In the genomic region with DNA sequence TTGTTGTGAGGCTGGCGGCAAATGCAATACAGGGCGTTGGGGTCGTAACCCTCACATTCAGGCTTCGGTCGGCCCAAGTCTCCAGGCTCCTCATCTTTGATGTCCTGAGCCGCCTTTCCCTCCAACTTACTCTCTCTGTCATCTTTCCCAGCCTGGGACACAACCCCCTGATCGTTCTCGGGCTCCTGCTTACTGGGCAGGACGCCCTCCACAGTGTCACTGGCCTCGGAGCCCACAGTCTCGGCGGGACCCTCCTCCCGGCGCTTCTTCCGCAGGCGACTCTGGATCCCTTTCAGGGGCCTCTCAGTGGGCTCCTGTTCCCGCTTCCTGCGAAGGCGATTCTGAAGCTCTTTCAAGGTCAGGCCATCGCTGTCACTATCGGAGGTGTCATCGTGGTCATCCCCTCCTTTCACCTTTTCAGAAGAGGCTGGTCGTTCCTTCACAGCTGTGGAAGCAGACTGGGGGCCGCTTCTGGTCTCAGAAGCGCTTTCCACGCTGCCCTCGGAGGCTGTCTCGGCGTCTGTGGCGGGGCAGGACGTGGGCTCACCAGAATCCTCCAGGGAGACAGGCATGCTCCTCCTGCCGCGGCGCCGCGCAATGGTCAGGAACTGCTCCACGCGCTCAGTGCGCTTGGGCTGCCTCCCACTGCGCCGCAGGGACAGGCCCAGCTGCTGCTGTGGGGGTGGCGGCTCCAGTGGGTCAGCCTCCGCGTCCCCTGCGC, we compare ENCODE assay signal across 20 cellular contexts. TPM values are rescaled to one million over a fixed set of nuclear protein-coding genes. Genes with fewer than 3 reads are reported as not detected.
DNase-seq lines count a peak whose midpoint lies in the region; ATAC-seq, FAIRE-seq and TF ChIP-seq lines count a peak whose summit lies in the region.
"Had no signal": no experiment of that assay in that cellular context is flagged by ENCODE, and none has a peak within 500 bp of the region (broad histone marks: within the 10 kb centered on the region; RNA-seq: fewer than 3 reads in every experiment).

No MANE protein-coding gene starts in this region.

- H3K9ac ChIP-seq in KMS-11 (no peak overlapping the region), H1 (replicated peaks in 1 of 4; ENCODE audit: extremely low read depth in 1 of 4, low read depth in 3 of 4, low read length in 3 of 4) (no peak overlapping the region), neuronal stem cell (ENCODE audit: low read depth, low read length, poor library complexity) (no peak overlapping the region)

- CTCF ChIA-PET in H1 (lab: Charles Lee; ENCODE audit: partially characterized antibody) = interaction anchor here (1.0 to 5.7 kb wide), 9 partner anchors 8 to 54 kb away, joined by 3 to 58 read pairs (median 4); a partner anchor contains a TSS
- CTCF ChIA-PET in A673 (lab: Charles Lee) = no interaction called here

- no peak overlapping the region for H2BK120ac ChIP-seq in H1 (replicated peaks; ENCODE audit: low read depth, low read length)
- no peak overlapping the region for H2BK120ac ChIP-seq in neuronal stem cell (ENCODE audit: low read depth, low read length)

- H3K27ac ChIP-seq in KMS-11 = peak overlapping the region; percentile 41; the same call in 1 of the 2 replicates
- no peak overlapping the region for H3K27ac ChIP-seq in H1 (ENCODE audit: low read depth, low read length)
- H3K27ac ChIP-seq in neuronal stem cell (replicated peaks; ENCODE audit: low read length) = no peak overlapping the region
- no peak overlapping the region for H3K27ac ChIP-seq in A673 (ENCODE audit: low read depth, low read length, poor library complexity, severe bottlenecking)

- H3K79me1 ChIP-seq in H1 (ENCODE audit: low read depth, low read length) (peaks cover 23% of the 10 kb centered on the region), neuronal stem cell (ENCODE audit: low read depth, low read length) (peaks cover 13% of the 10 kb centered on the region)

- H3K4me3 ChIP-seq in KMS-11 (IDR thresholded peaks at IDR 0.05; ENCODE audit: insufficient read depth, low read depth, low read length) = no peak overlapping the region
- H3K4me3 ChIP-seq in H1 (ENCODE audit: extremely low read depth in 1 of 4, insufficient read depth in 2 of 4, low read depth in 3 of 4, low read length in 4 of 4) = no peak overlapping the region
- H3K4me3 ChIP-seq in neuronal stem cell (ENCODE audit: low read length in 2 of 2) = no peak overlapping the region
- H3K4me3 ChIP-seq in A673 (ENCODE audit: low read depth, low read length, poor library complexity, severe bottlenecking) = no peak overlapping the region

- DNase-seq in activated T-cell treated with anti-CD3 and anti-CD28 coated beads, Interleukin-2, amount 50 U/mL, for 24 hours = no peak
- DNase-seq in activated T-cell treated with anti-CD3 and anti-CD28 coated beads for 4 hours (no peak), H1 (ENCODE audit: low read depth in 1 of 2, low spot score in 2 of 2) (no peak), neuronal stem cell (ENCODE audit: low spot score) (no peak), left ventricle myocardium superior (no peak), A673 (ENCODE audit: low spot score) (no peak)
- DNase-seq: 8988T, C1 segment of cervical spinal cord, COR-L47, DMS53, KBM-7, NCI-H1092, NCI-H187 treated with DMSO at 0.1 percent for 48 hours, NCI-H446, NCI-H774, SHP77 had no signal

- peak overlapping the region; percentile 51; the same call in 1 of the 2 replicates for H4K8ac ChIP-seq in H1 (ENCODE audit: extremely low read depth, insufficient read depth, low read length)
- peak overlapping the region; percentile 52 for H4K8ac ChIP-seq in neuronal stem cell (ENCODE audit: low read depth, low read length)

- H3K23me2 ChIP-seq in H1 (ENCODE audit: low read depth, low read length) = no peaks in the 10 kb centered on the region

- intact Hi-C loops in left ventricle myocardium superior (cut with micrococcal nuclease) = no loop called here
- intact Hi-C loops in A673 (cut with micrococcal nuclease; ENCODE audit: unreplicated experiment) = no loop called here

- no peak overlapping the region for H2AK5ac ChIP-seq in H1 (ENCODE audit: low read depth, low read length)
- no peak overlapping the region for H2AK5ac ChIP-seq in neuronal stem cell (ENCODE audit: low read depth, low read length)

- H3K36me3 ChIP-seq in KMS-11 (ENCODE audit: insufficient read depth) (peaks cover 24% of the 10 kb centered on the region; the same call in 1 of the 2 replicates), H1 (ENCODE audit: control insufficient read depth in 2 of 4, insufficient read depth in 4 of 4, low read length in 3 of 4) (peaks cover 33 to 69% (median 60%) of the 10 kb centered on the region in 4 experiments), neuronal stem cell (replicated peaks in 1 of 2; ENCODE audit: control insufficient read depth in 2 of 2, insufficient read depth in 2 of 2, low read length in 2 of 2) (peaks cover 57 to 85% of the 10 kb centered on the region in 2 donors), A673 (ENCODE audit: insufficient read depth, low read length, poor library complexity, severe bottlenecking) (peaks cover 76% of the 10 kb centered on the region)

- H2BK5ac ChIP-seq in H1 (ENCODE audit: low read depth, low read length) (no peak overlapping the region; the same call in 1 of the 2 replicates), neuronal stem cell (ENCODE audit: low read length) (no peak overlapping the region)

- POLR2A ChIA-PET in H1 (lab: Charles Lee; ENCODE audit: partially characterized antibody) = interaction anchor here (1.6 to 20.3 kb wide), 4 partner anchors 10 to 32 kb away, joined by 3 to 363 read pairs (median 104); a partner anchor contains a TSS
- POLR2A ChIA-PET in A673 (lab: Charles Lee; ENCODE audit: low non-redundant PET) = no interaction called here

- peak overlapping the region; percentile 61 for H3K4me2 ChIP-seq in KMS-11
- H3K4me2 ChIP-seq in H1 (ENCODE audit: insufficient read depth in 1 of 2, low read depth in 2 of 2, low read length in 2 of 2) = no peak overlapping the region
- H3K4me2 ChIP-seq in neuronal stem cell (ENCODE audit: insufficient read depth, low read length, poor library complexity, severe bottlenecking) = no peak overlapping the region

- H2BK20ac ChIP-seq in H1 (ENCODE audit: low read length) = no peak overlapping the region

- H3K4me3 Mint-ChIP-seq in activated T-cell treated with anti-CD3 and anti-CD28 coated beads, Interleukin-2, amount 50 U/mL, for 24 hours = no peak overlapping the region

- TF ChIP-seq RAD21 in H1 (IDR thresholded peaks at IDR 0.05 in 1 of 2, conservative IDR thresholded peaks at IDR 0.05 in 1 of 2; ENCODE audit: low read depth in 2 of 2, low read length in 2 of 2) = no peak

- TF ChIP-seq POLR2A in H1 (IDR thresholded peaks at IDR 0.05; ENCODE audit: control extremely low read depth in 1 of 2, low read depth in 2 of 2, low read length in 2 of 2) = no peak

- no peak overlapping the region for H3K23ac ChIP-seq in H1 (ENCODE audit: insufficient read length)
- H3K23ac ChIP-seq in neuronal stem cell (ENCODE audit: low read depth, low read length, poor library complexity) = peak overlapping the region; percentile 77

- peaks cover 69% of the 10 kb centered on the region for H3K79me2 ChIP-seq in KMS-11 (ENCODE audit: insufficient read depth, low read depth)
- peaks cover 23 to 83% of the 10 kb centered on the region in 2 experiments for H3K79me2 ChIP-seq in H1 (ENCODE audit: control insufficient read depth in 1 of 2, insufficient read depth in 2 of 2, low read length in 2 of 2)

- 96% methylated on average over 40 of the region's 45 CpGs; no CpG with 5 or more reads in 1 of the 2 experiments for WGBS in H1 (ENCODE audit: extremely low coverage in 1 of 2, insufficient coverage in 1 of 2, insufficient read length in 1 of 2, insufficient replicate concordance in 2 of 2, low coverage in 1 of 2, low lambda C conversion rate in 2 of 2, missing lambda C conversion rate in 1 of 2), 2 experiments
- WGBS in neuronal stem cell (ENCODE audit: extremely low coverage in 2 of 2, insufficient read length in 2 of 2, insufficient replicate concordance in 1 of 2), 2 donors = no CpG with 5 or more reads among the region's 45 CpGs

- ATAC-seq in left ventricle myocardium superior (no peak), HG02970 (IDR thresholded peaks at IDR 0.05; ENCODE audit: low FRiP score, unreplicated experiment) (no peak)

- H4K5ac ChIP-seq in H1 (ENCODE audit: insufficient read length, low read depth, low read length) = no peak overlapping the region

- TF ChIP-seq EP300 in H1 (IDR thresholded peaks at IDR 0.05; ENCODE audit: borderline replicate concordance in 1 of 2, low read depth in 2 of 2, low read length in 2 of 2) = no peak

- no peak overlapping the region for H3K18ac ChIP-seq in H1 (ENCODE audit: extremely low read depth, low read length)
- H3K18ac ChIP-seq in neuronal stem cell (ENCODE audit: low read length) = no peak overlapping the region

- H3K36me3 Mint-ChIP-seq in activated T-cell treated with anti-CD3 and anti-CD28 coated beads, Interleukin-2, amount 50 U/mL, for 24 hours (ENCODE audit: low read depth) = peaks cover 85% of the 10 kb centered on the region

- peak overlapping the region; percentile 22 for H3K27ac Mint-ChIP-seq in activated T-cell treated with anti-CD3 and anti-CD28 coated beads, Interleukin-2, amount 50 U/mL, for 24 hours

- TF ChIP-seq CTCF in KMS-11 (conservative IDR thresholded peaks at IDR 0.05; ENCODE audit: low read depth, low read length) = no peak
- TF ChIP-seq CTCF in H1 (IDR thresholded peaks at IDR 0.05; ENCODE audit: control extremely low read depth in 1 of 3, insufficient read depth in 1 of 3, low read depth in 1 of 3, low read length in 3 of 3) = no peak
- no peak for TF ChIP-seq CTCF in A673 (conservative IDR thresholded peaks at IDR 0.05; ENCODE audit: low read depth, low read length)

- no peaks in the 10 kb centered on the region for H3K9me3 Mint-ChIP-seq in activated T-cell treated with anti-CD3 and anti-CD28 coated beads, Interleukin-2, amount 50 U/mL, for 24 hours

- no peaks in the 10 kb centered on the region for H3K27me3 ChIP-seq in KMS-11 (ENCODE audit: insufficient read depth, low read depth)
- no peaks in the 10 kb centered on the region for H3K27me3 ChIP-seq in H1 (replicated peaks in 1 of 4; ENCODE audit: control insufficient read depth in 3 of 4, extremely low read depth in 1 of 4, insufficient read depth in 3 of 4, low read length in 3 of 4)
- H3K27me3 ChIP-seq in neuronal stem cell (ENCODE audit: control insufficient read depth in 3 of 3, insufficient read depth in 3 of 3, low read depth in 1 of 3, low read length in 3 of 3) = no peaks in the 10 kb centered on the region
- H3K27me3 ChIP-seq in A673 (replicated peaks; ENCODE audit: insufficient read depth, low read depth, low read length, poor library complexity) = no peaks in the 10 kb centered on the region

- H3K9me3 ChIP-seq in H1 (ENCODE audit: insufficient read depth in 2 of 2, low read depth in 1 of 2, low read length in 1 of 2) = no peaks in the 10 kb centered on the region
- no peaks in the 10 kb centered on the region for H3K9me3 ChIP-seq in neuronal stem cell (replicated peaks in 1 of 2; ENCODE audit: control insufficient read depth in 2 of 2, insufficient read depth in 1 of 2, low read depth in 1 of 2, low read length in 2 of 2)
- no peaks in the 10 kb centered on the region for H3K9me3 ChIP-seq in A673 (ENCODE audit: low read depth, low read length, poor library complexity, severe bottlenecking)

- H3K4me1 ChIP-seq in KMS-11 (ENCODE audit: low read depth, poor library complexity, severe bottlenecking) (peaks cover 87% of the 10 kb centered on the region), H1 (replicated peaks in 1 of 4; ENCODE audit: control insufficient read depth in 3 of 4, insufficient read depth in 4 of 4, low read length in 3 of 4) (peaks cover 4 to 10% (median 7%) of the 10 kb centered on the region in 4 experiments; a peak in 6 of 7 replicates), neuronal stem cell (ENCODE audit: control insufficient read depth in 2 of 2, insufficient read depth in 1 of 2, low read depth in 1 of 2, low read length in 2 of 2) (peaks cover 7 to 21% of the 10 kb centered on the region in 2 donors), A673 (ENCODE audit: insufficient read depth, low read length, poor library complexity, severe bottlenecking) (peaks cover 12% of the 10 kb centered on the region)

- H4K20me1 ChIP-seq in KMS-11 (ENCODE audit: insufficient read depth) = peaks cover 59% of the 10 kb centered on the region
- H4K20me1 ChIP-seq in H1 (replicated peaks in 1 of 2; ENCODE audit: control insufficient read depth in 1 of 2, insufficient read depth in 2 of 2, low read length in 2 of 2) = peaks cover 39 to 64% of the 10 kb centered on the region in 2 experiments

- H3K14ac ChIP-seq in H1 (ENCODE audit: insufficient read length) (no peak overlapping the region), neuronal stem cell (ENCODE audit: low read length) (no peak overlapping the region)

- BruUV-seq in A673 (replicated peaks; lab: Mats Ljungman, UMichigan) = no TSS peak

- H2AFZ ChIP-seq in KMS-11 (ENCODE audit: low read depth) (no peak overlapping the region), H1 (ENCODE audit: low read length) (no peak overlapping the region), neuronal stem cell (ENCODE audit: low read length) (no peak overlapping the region)

- H2BK12ac ChIP-seq in H1 (ENCODE audit: low read depth, low read length) = no peak overlapping the region
- H2BK12ac ChIP-seq in neuronal stem cell (ENCODE audit: low read length) = no peak overlapping the region

- no peak overlapping the region for H4K91ac ChIP-seq in H1 (replicated peaks; ENCODE audit: insufficient read length, low read length)
- H4K91ac ChIP-seq in neuronal stem cell (ENCODE audit: low read depth, low read length, poor library complexity) = no peak overlapping the region

- no peak overlapping the region for H3K56ac ChIP-seq in H1 (replicated peaks; ENCODE audit: insufficient read length, low read depth, low read length)

- no peaks in the 10 kb centered on the region for H3K27me3 Mint-ChIP-seq in activated T-cell treated with anti-CD3 and anti-CD28 coated beads, Interleukin-2, amount 50 U/mL, for 24 hours

- H2BK15ac ChIP-seq in H1 (ENCODE audit: low read length) = no peak overlapping the region
- no peak overlapping the region for H2BK15ac ChIP-seq in neuronal stem cell (ENCODE audit: low read length)

- H3K4ac ChIP-seq in H1 (replicated peaks; ENCODE audit: insufficient read length, low read depth, low read length) (no peak overlapping the region), neuronal stem cell (ENCODE audit: low read length) (no peak overlapping the region)

- no peak for FAIRE-seq in H1 (lab: Jason Lieb, UNC)
- FAIRE-seq: GM12892 had no signal

- peaks cover 49% of the 10 kb centered on the region for H3K4me1 Mint-ChIP-seq in activated T-cell treated with anti-CD3 and anti-CD28 coated beads, Interleukin-2, amount 50 U/mL, for 24 hours (ENCODE audit: low read depth)

RNA-seq across cellular contexts. Expression of a gene that starts 15.4 kb away (rescaled TPM):
- 82.8 and 83.2 TPM in 2 replicates for total RNA-seq in H1 (2021; fragmentation: NEBNext Ultra II Directional; extraction: Animal tissue kit (Norgen Biotek cat#: 25700))
- 53.6 and 58.8 TPM in 2 replicates for polyA plus RNA-seq in H1 (2011; rRNA removed)
- polyA plus RNA-seq in H1 (2011; cell fraction: cytosol; rRNA removed) = 66.3 TPM
- 116 TPM for polyA plus RNA-seq in H1 (2011; cell fraction: nucleus; rRNA removed)
- polyA plus RNA-seq in H1 (2012, experiment 1 of 2) = 47.3 to 53.1 TPM (median 49.3 TPM) in 4 replicates
- 13.9 TPM for polyA plus RNA-seq in H1 (2012, experiment 2 of 2)
- 63.3 TPM for polyA plus RNA-seq in H1 (2013, experiment 1 of 2)
- polyA plus RNA-seq in H1 (2013, experiment 2 of 2) = 61.2 TPM
- polyA minus RNA-seq in H1 (2011; rRNA and poly(A)+ RNA removed) = 46.3 and 51.4 TPM in 2 replicates
- 31.8 TPM for polyA minus RNA-seq in H1 (2011; cell fraction: cytosol; rRNA and poly(A)+ RNA removed)
- 65.1 TPM for polyA minus RNA-seq in H1 (2011; cell fraction: nucleus; rRNA and poly(A)+ RNA removed)
- 50.1 TPM for polyA plus RNA-seq in neuronal stem cell (2013, experiment 1 of 2)
- polyA plus RNA-seq in neuronal stem cell (2013, experiment 2 of 2) = 49.8 TPM
- total RNA-seq in left ventricle myocardium superior (38.3 TPM), A673 (2021) (61.7 and 64.4 TPM in 2 replicates)

RNA-seq across cellular contexts. Expression of a gene that starts 27.0 kb away (rescaled TPM):
- 72.9 and 73.1 TPM in 2 replicates for total RNA-seq in H1 (2021; fragmentation: NEBNext Ultra II Directional; extraction: Animal tissue kit (Norgen Biotek cat#: 25700))
- polyA plus RNA-seq in H1 (2011; rRNA removed) = 39.7 and 40.7 TPM in 2 replicates
- polyA plus RNA-seq in H1 (2011; cell fraction: cytosol; rRNA removed) = 44.1 TPM
- polyA plus RNA-seq in H1 (2011; cell fraction: nucleus; rRNA removed) = 33.3 TPM
- polyA plus RNA-seq in H1 (2012, experiment 1 of 2) = 43.9 to 48.5 TPM (median 46.8 TPM) in 4 replicates
- 28.5 TPM for polyA plus RNA-seq in H1 (2012, experiment 2 of 2)
- 46.0 TPM for polyA plus RNA-seq in H1 (2013, experiment 1 of 2)
- 45.2 TPM for polyA plus RNA-seq in H1 (2013, experiment 2 of 2)
- 51.3 and 52.9 TPM in 2 replicates for polyA minus RNA-seq in H1 (2011; rRNA and poly(A)+ RNA removed)
- polyA minus RNA-seq in H1 (2011; cell fraction: cytosol; rRNA and poly(A)+ RNA removed) = 29.9 TPM
- polyA minus RNA-seq in H1 (2011; cell fraction: nucleus; rRNA and poly(A)+ RNA removed) = 23.9 TPM
- 34.3 TPM for polyA plus RNA-seq in neuronal stem cell (2013, experiment 1 of 2)
- 35.7 TPM for polyA plus RNA-seq in neuronal stem cell (2013, experiment 2 of 2)
- total RNA-seq in left ventricle myocardium superior = 16.1 TPM
- total RNA-seq in A673 (2021) = 40.2 and 42.0 TPM in 2 replicates

RNA-seq across cellular contexts. Expression of a gene that starts 41.6 kb away (rescaled TPM):
- 31.1 and 35.2 TPM in 2 replicates for total RNA-seq in H1 (2021; fragmentation: NEBNext Ultra II Directional; extraction: Animal tissue kit (Norgen Biotek cat#: 25700))
- polyA plus RNA-seq in H1 (2011; rRNA removed) = 23.5 and 39.6 TPM in 2 replicates
- polyA plus RNA-seq in H1 (2011; cell fraction: cytosol; rRNA removed) = 26.0 TPM
- polyA plus RNA-seq in H1 (2011; cell fraction: nucleus; rRNA removed) = 178 TPM
- 15.9 to 29.2 TPM (median 25.3 TPM) in 4 replicates for polyA plus RNA-seq in H1 (2012, experiment 1 of 2)
- polyA plus RNA-seq in H1 (2012, experiment 2 of 2) = 17.4 TPM
- polyA plus RNA-seq in H1 (2013, experiment 1 of 2) = 44.3 TPM
- polyA plus RNA-seq in H1 (2013, experiment 2 of 2) = 44.7 TPM
- polyA minus RNA-seq in H1 (2011; rRNA and poly(A)+ RNA removed) = 6.0 and 6.5 TPM in 2 replicates
- polyA minus RNA-seq in H1 (2011; cell fraction: cytosol; rRNA and poly(A)+ RNA removed) = 10.4 TPM
- polyA minus RNA-seq in H1 (2011; cell fraction: nucleus; rRNA and poly(A)+ RNA removed) = 14.7 TPM
- polyA plus RNA-seq in neuronal stem cell (2013, experiment 1 of 2) = 1.6 TPM
- polyA plus RNA-seq in neuronal stem cell (2013, experiment 2 of 2) = 1.9 TPM
- total RNA-seq in left ventricle myocardium superior (1.5 TPM), A673 (2021) (0.17 TPM in 1 of 2 replicates, not detected in the other)
- total RNA-seq: M059J had no signal

RNA-seq across cellular contexts. Expression of a gene that starts 49.3 kb away (rescaled TPM):
- 15.0 and 15.6 TPM in 2 replicates for total RNA-seq in H1 (2021; fragmentation: NEBNext Ultra II Directional; extraction: Animal tissue kit (Norgen Biotek cat#: 25700))
- polyA plus RNA-seq in H1 (2011; rRNA removed) = 4.4 and 6.2 TPM in 2 replicates
- 8.6 TPM for polyA plus RNA-seq in H1 (2011; cell fraction: cytosol; rRNA removed)
- 8.7 TPM for polyA plus RNA-seq in H1 (2011; cell fraction: nucleus; rRNA removed)
- polyA plus RNA-seq in H1 (2012, experiment 1 of 2) = 9.0 to 10.3 TPM (median 10.0 TPM) in 4 replicates
- polyA plus RNA-seq in H1 (2012, experiment 2 of 2) = 4.7 TPM
- 10.2 TPM for polyA plus RNA-seq in H1 (2013, experiment 1 of 2)
- 9.9 TPM for polyA plus RNA-seq in H1 (2013, experiment 2 of 2)
- polyA minus RNA-seq in H1 (2011; rRNA and poly(A)+ RNA removed) = 5.1 and 5.4 TPM in 2 replicates
- polyA minus RNA-seq in H1 (2011; cell fraction: cytosol; rRNA and poly(A)+ RNA removed) = 6.5 TPM
- 7.9 TPM for polyA minus RNA-seq in H1 (2011; cell fraction: nucleus; rRNA and poly(A)+ RNA removed)
- 14.5 TPM for polyA plus RNA-seq in neuronal stem cell (2013, experiment 1 of 2)
- polyA plus RNA-seq in neuronal stem cell (2013, experiment 2 of 2) = 15.3 TPM
- 6.1 TPM for total RNA-seq in left ventricle myocardium superior
- 13.9 and 16.1 TPM in 2 replicates for total RNA-seq in A673 (2021)

Comparison
In these comparisons a context has a peak if more than half of its experiments do, and no peak if none do; other contexts are left out.
1. RNA of a gene that starts 41.6 kb away (total RNA-seq): 31.1 to 35.2 TPM in H1; 1.5 TPM in left ventricle myocardium superior (single experiment) and 0.17 TPM in A673; every median in the first group is over 10 times any median in the second.